In the genomic region with DNA sequence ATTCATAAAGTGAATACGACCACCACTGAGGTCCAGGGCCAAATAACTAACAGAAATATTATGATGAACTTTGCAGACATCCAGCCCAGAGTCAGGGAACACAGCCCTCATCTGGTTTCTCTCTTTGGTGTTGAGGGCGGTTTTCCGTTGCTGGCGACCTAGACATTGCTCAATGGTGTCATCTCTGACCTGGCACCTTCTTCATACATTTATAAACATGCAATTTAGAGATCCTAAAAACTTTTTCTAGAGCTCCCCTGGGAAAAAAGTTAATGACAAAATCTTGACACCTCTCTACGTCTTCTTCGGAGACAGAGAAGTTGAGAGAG, we compare ENCODE assay signal across 8 cellular contexts. TPM values are rescaled to one million over a fixed set of nuclear protein-coding genes. Genes with fewer than 3 reads are reported as not detected.
DNase-seq lines count a peak whose midpoint lies in the region; ATAC-seq and TF ChIP-seq lines count a peak whose summit lies in the region.

No MANE protein-coding gene starts in this region.

- dilution Hi-C loops in mammary epithelial cell (cut with HindIII; ENCODE audit: low sequenced_read_pairs): loop anchor here (5.0 kb wide), 1 partner anchor 88 kb away; a partner anchor contains a TSS

- H3K27ac ChIP-seq in MM.1S (ENCODE audit: low read length) (no peak overlapping the region), mammary epithelial cell (ENCODE audit: insufficient read depth, low read depth, low read length) (no peak overlapping the region), mucosa of rectum (ENCODE audit: low read depth in 2 of 2, low read length in 2 of 2) (no peak overlapping the region)

- intact Hi-C loops in mammary epithelial cell (cut with micrococcal nuclease): loop anchor here (1.0 kb wide), 1 partner anchor 40 kb away; no protein-coding TSS in a partner anchor

- no peaks in the 10 kb centered on the region for H3K9me3 ChIP-seq in MM.1S (replicated peaks; ENCODE audit: insufficient read depth, low read length)
- H3K9me3 ChIP-seq in mammary epithelial cell (replicated peaks; ENCODE audit: insufficient read depth, low read length): no peaks in the 10 kb centered on the region
- no peaks in the 10 kb centered on the region for H3K9me3 ChIP-seq in mucosa of rectum (ENCODE audit: control insufficient read depth in 2 of 2, low read length in 2 of 2)

- H3K27me3 ChIP-seq in MM.1S (replicated peaks; ENCODE audit: insufficient read depth, low read length) (no peaks in the 10 kb centered on the region), mammary epithelial cell (ENCODE audit: insufficient read depth, low read length) (no peaks in the 10 kb centered on the region), mucosa of rectum (ENCODE audit: control insufficient read depth in 2 of 2, insufficient read depth in 2 of 2, low read length in 2 of 2) (peaks cover 7 to 16% of the 10 kb centered on the region in 2 donors)

- H3K36me3 ChIP-seq in MM.1S (replicated peaks; ENCODE audit: insufficient read depth, low read length) (no peaks in the 10 kb centered on the region), mammary epithelial cell (ENCODE audit: insufficient read depth, low read length) (no peaks in the 10 kb centered on the region), mucosa of rectum (ENCODE audit: control insufficient read depth in 2 of 2, insufficient read depth in 2 of 2, low read length in 2 of 2) (no peaks in the 10 kb centered on the region)

- no TSS peak for BruUV-seq in mammary epithelial cell (replicated peaks; lab: Mats Ljungman, UMichigan)

- H3K79me2 ChIP-seq in MM.1S (ENCODE audit: low read length) (peaks cover 45% of the 10 kb centered on the region), mammary epithelial cell (ENCODE audit: insufficient read depth, low read length) (no peaks in the 10 kb centered on the region)

- H3K4me3 ChIP-seq in MM.1S (ENCODE audit: low read length) (peak overlapping the region; percentile 92), mammary epithelial cell (replicated peaks in 1 of 3; ENCODE audit: insufficient read depth in 1 of 3, low read depth in 2 of 3, low read length in 3 of 3) (peak overlapping the region in 2 of 3 experiments; percentile 59), mucosa of rectum (ENCODE audit: low read length in 2 of 2) (peak overlapping the region; percentile 65 to 71)

- peak; percentile 40 for DNase-seq in AG20443 (ENCODE audit: low spot score)
- no peak for DNase-seq in MM.1S
- no peak for DNase-seq in mammary epithelial cell
- no peak for DNase-seq in SKM-1 treated with dmso at 0.1 percent for 144 hours (lab: John Stamatoyannopoulos, UW; ENCODE audit: unreplicated experiment)
- DNase-seq in OCI-M1 (lab: John Stamatoyannopoulos, UW): no peak
- no peak for DNase-seq in GM13977 (ENCODE audit: low spot score)

- H3K9me2 ChIP-seq in MM.1S (replicated peaks; ENCODE audit: insufficient read depth, low read length): no peaks in the 10 kb centered on the region

- WGBS in mammary epithelial cell (ENCODE audit: low coverage, missing lambda C conversion rate): 8% methylated on average over 6 of the region's 6 CpGs

- CTCF ChIA-PET in mammary epithelial cell (lab: Charles Lee; ENCODE audit: low non-redundant PET): no interaction called here

- H3F3A ChIP-seq in MM.1S (ENCODE audit: insufficient read depth, low read length): peaks cover 13% of the 10 kb centered on the region; the same call in 1 of the 2 replicates

- H3K4me1 ChIP-seq in MM.1S (ENCODE audit: low read length) (peaks cover 18% of the 10 kb centered on the region), mammary epithelial cell (ENCODE audit: insufficient read depth, low read length) (peaks cover 6% of the 10 kb centered on the region), mucosa of rectum (ENCODE audit: control insufficient read depth in 2 of 2, insufficient read depth in 2 of 2, low read length in 2 of 2) (peaks cover 0 to 2% of the 10 kb centered on the region in 2 donors)

- H4K20me1 ChIP-seq in MM.1S (ENCODE audit: insufficient read depth, low read length): no peaks in the 10 kb centered on the region
- no peaks in the 10 kb centered on the region for H4K20me1 ChIP-seq in mammary epithelial cell (ENCODE audit: insufficient read depth, low read length)

- ATAC-seq in GM19452 (IDR thresholded peaks at IDR 0.05; ENCODE audit: unreplicated experiment): no peak

- in situ Hi-C loops in mammary epithelial cell (cut with MboI; ENCODE audit: low sequenced_read_pairs in 2 of 2): loop anchor here in 1 of 2 donors (10.0 kb wide), 1 partner anchor 165 kb away; a partner anchor contains a TSS
- in situ Hi-C loops in GM13977 (cut with MboI; ENCODE audit: low pct_unique_long_range_greater_than_20kb, low sequenced_read_pairs, unreplicated experiment): no loop called here

- TF ChIP-seq CTCF in MM.1S (IDR thresholded peaks at IDR 0.05; ENCODE audit: low read length): no peak
- TF ChIP-seq CTCF in mammary epithelial cell (conservative IDR thresholded peaks at IDR 0.05 in 1 of 2, IDR thresholded peaks at IDR 0.05 in 1 of 2; ENCODE audit: extremely low read depth in 1 of 2, insufficient read depth in 1 of 2, low read depth in 1 of 2, low read length in 2 of 2): no peak
- TF ChIP-seq CTCF in GM13977 (IDR thresholded peaks at IDR 0.05; ENCODE audit: extremely low read depth, insufficient read depth, missing control alignments): no peak

- no peak overlapping the region; the same call in 1 of the 2 replicates for H3K9ac ChIP-seq in MM.1S (ENCODE audit: low read length)
- H3K9ac ChIP-seq in mammary epithelial cell (ENCODE audit: insufficient read depth, low read length): no peak overlapping the region
- H3K9ac ChIP-seq in mucosa of rectum (ENCODE audit: low read depth in 1 of 2, low read length in 2 of 2): no peak overlapping the region

- peak overlapping the region; percentile 82 for H3K4me2 ChIP-seq in MM.1S (ENCODE audit: low read depth, low read length)
- H3K4me2 ChIP-seq in mammary epithelial cell (ENCODE audit: insufficient read depth, low read depth, low read length): peak overlapping the region; percentile 78

- H2AFZ ChIP-seq in MM.1S (ENCODE audit: low read length) (peak overlapping the region; percentile 79), mammary epithelial cell (ENCODE audit: low read depth, low read length) (peak overlapping the region; percentile 86)

RNA-seq across cellular contexts. Expression of a gene that starts 0.3 kb away (rescaled TPM):
- 1 to 10 TPM in 1 of 2 donors, under 1 TPM in 1; 0.75 to 1.8 TPM for total RNA-seq in mammary epithelial cell
- 0.37 TPM for polyA plus RNA-seq in mammary epithelial cell
- polyA minus RNA-seq in mammary epithelial cell: 2.2 TPM

RNA-seq across cellular contexts. Expression of a gene that starts 32.5 kb away (rescaled TPM):
- total RNA-seq in mammary epithelial cell: 10 to 100 TPM; 18.8 to 20.1 TPM
- polyA plus RNA-seq in mammary epithelial cell: 6.6 TPM
- 2.0 TPM for polyA minus RNA-seq in mammary epithelial cell
